Comparison of ENCODE assay signal across 29 cellular contexts in genomic region chr18:4309227-4309626, GRCh38.
"Had no signal": no experiment of that assay in that cellular context is flagged by ENCODE, and none has a peak within 500 bp of the region (broad histone marks: within the 10 kb centered on the region; RNA-seq: fewer than 3 reads in every experiment).

No MANE protein-coding gene starts in this region.

- H3K27ac Mint-ChIP-seq: activated B cell treated with CpG ODN at 0.5 μM for 24 hours; activated CD4-positive, alpha-beta memory T cell treated with anti-CD3 and anti-CD28 coated beads for 36 hours; activated naive CD8-positive, alpha-beta T cell; activated T-helper 17 cell treated with anti-CD3 and anti-CD28 coated beads, Interleukin-2, amount 50 U/mL, for 72 hours; dendritic cell treated with granulocyte-macrophage colony-stimulating factor and Interleukin-4, amounts not matched to agents 40 ng/mL and 50 ng/mL, for 4 days; endodermal cell had no signal

- H3K27me3 ChIP-seq: brain microvascular endothelial cell, dorsolateral prefrontal cortex, gastrocnemius medialis, heart left ventricle had no signal

- ATAC-seq: activated CD4-positive, CD25-positive, alpha-beta regulatory T cell treated with anti-CD3 and anti-CD28 coated beads, Interleukin-2, amount 50 U/mL, for 24 hours; activated T-cell treated with anti-CD3 and anti-CD28 coated beads, Interleukin-2, amount 50 U/mL, for 4 hours; activated T-helper 17 cell treated with anti-CD3 and anti-CD28 coated beads, Interleukin-2, amount 50 U/mL, for 72 hours; esophagus mucosa; gastrocnemius medialis; heart left ventricle had no signal

- DNase-seq: activated B cell treated with CpG ODN at 0.5 μM for 24 hours; activated CD4-positive, alpha-beta memory T cell treated with anti-CD3 and anti-CD28 coated beads for 36 hours; activated CD4-positive, alpha-beta T cell treated with anti-CD3 and anti-CD28 coated beads for 48 hours; activated effector memory CD4-positive, alpha-beta T cell treated with Interleukin-2 at 50 U/mL for 16 hours; activated gamma-delta T cell treated with Interleukin-2 at 50 U/mL for 16 hours; activated naive CD4-positive, alpha-beta T cell treated with anti-CD3 and anti-CD28 coated beads, Interleukin-2, amount 50 U/mL, for 16 hours; activated naive CD4-positive, alpha-beta T cell treated with Interleukin-2 at 50 U/mL for 16 hours; activated T-cell treated with anti-CD3 and anti-CD28 coated beads, Interleukin-2, amount 50 U/mL, for 4 hours; amniotic stem cell; anterior cingulate cortex; brain microvascular endothelial cell; dorsolateral prefrontal cortex; effector memory CD4-positive, alpha-beta T cell; endodermal cell; foreskin fibroblast; gastrocnemius medialis; glutamatergic neuron; heart left ventricle; T-helper 2 cell had no signal

- H3K9me3 ChIP-seq: gastrocnemius medialis, heart left ventricle had no signal

- H3K27me3 Mint-ChIP-seq: activated B cell treated with CpG ODN at 0.5 μM for 24 hours; activated CD4-positive, alpha-beta memory T cell treated with anti-CD3 and anti-CD28 coated beads for 36 hours; activated naive CD8-positive, alpha-beta T cell; activated T-helper 17 cell treated with anti-CD3 and anti-CD28 coated beads, Interleukin-2, amount 50 U/mL, for 72 hours; central memory CD8-positive, alpha-beta T cell; dendritic cell treated with granulocyte-macrophage colony-stimulating factor and Interleukin-4, amounts not matched to agents 40 ng/mL and 50 ng/mL, for 4 days had no signal

- H3K9me3 Mint-ChIP-seq: activated B cell treated with CpG ODN at 0.5 μM for 24 hours; activated T-helper 17 cell treated with anti-CD3 and anti-CD28 coated beads, Interleukin-2, amount 50 U/mL, for 72 hours; dendritic cell treated with granulocyte-macrophage colony-stimulating factor and Interleukin-4, amounts not matched to agents 40 ng/mL and 50 ng/mL, for 4 days had no signal

- H3K36me3 Mint-ChIP-seq: activated CD4-positive, alpha-beta memory T cell treated with anti-CD3 and anti-CD28 coated beads for 36 hours; activated naive CD8-positive, alpha-beta T cell had no signal

- H3K4me3 ChIP-seq: coronary artery, dorsolateral prefrontal cortex, gastrocnemius medialis, heart left ventricle had no signal

- H3K36me3 ChIP-seq: brain microvascular endothelial cell, gastrocnemius medialis, heart left ventricle had no signal

- FAIRE-seq: astrocyte, bronchial epithelial cell had no signal

- H3K4me3 Mint-ChIP-seq: activated B cell treated with CpG ODN at 0.5 μM for 24 hours; activated CD4-positive, alpha-beta memory T cell treated with anti-CD3 and anti-CD28 coated beads for 36 hours; activated naive CD8-positive, alpha-beta T cell; activated T-cell treated with anti-CD3 and anti-CD28 coated beads, Interleukin-2, amount 50 U/mL, for 4 hours; activated T-helper 17 cell treated with anti-CD3 and anti-CD28 coated beads, Interleukin-2, amount 50 U/mL, for 72 hours; central memory CD8-positive, alpha-beta T cell; dendritic cell treated with granulocyte-macrophage colony-stimulating factor and Interleukin-4, amounts not matched to agents 40 ng/mL and 50 ng/mL, for 4 days; endodermal cell had no signal

- H3K4me1 Mint-ChIP-seq: activated B cell treated with CpG ODN at 0.5 μM for 24 hours; activated T-helper 17 cell treated with anti-CD3 and anti-CD28 coated beads, Interleukin-2, amount 50 U/mL, for 72 hours; central memory CD8-positive, alpha-beta T cell had no signal

- H3K27ac ChIP-seq: brain microvascular endothelial cell, coronary artery, dorsolateral prefrontal cortex, gastrocnemius medialis, heart left ventricle, VCaP had no signal

- H3K4me1 ChIP-seq: gastrocnemius medialis, heart left ventricle had no signal
